Comparison of ENCODE assay signal across 18 cellular contexts in the genomic region with DNA sequence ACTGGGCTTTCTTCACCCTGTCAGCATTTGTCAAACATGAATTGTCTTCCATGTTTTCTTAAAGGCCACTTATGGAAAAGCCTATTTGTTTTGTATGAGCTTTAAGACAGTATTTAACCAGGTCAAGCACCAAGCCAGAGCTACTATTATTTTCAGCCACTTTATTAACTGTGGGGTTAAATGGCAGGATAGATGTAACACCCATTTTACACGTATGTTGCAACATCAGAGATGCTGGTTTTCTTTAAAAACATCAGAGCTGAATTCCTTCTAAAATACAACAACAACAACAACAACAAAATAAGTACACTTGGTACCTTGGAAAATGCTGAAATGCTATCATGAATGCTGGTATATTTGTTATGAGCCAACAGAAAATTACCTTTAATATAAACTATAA.
"Had no signal": no experiment of that assay in that cellular context is flagged by ENCODE, and none has a peak within 500 bp of the region (broad histone marks: within the 10 kb centered on the region; RNA-seq: fewer than 3 reads in every experiment).

No MANE protein-coding gene starts in this region.

- H3K27ac Mint-ChIP-seq: activated naive CD4-positive, alpha-beta T cell treated with anti-CD3 and anti-CD28 coated beads for 36 hours; neural progenitor cell; WTC11 had no signal

- FAIRE-seq: pancreas had no signal

- H3K27ac ChIP-seq: foreskin keratinocyte, lower lobe of right lung, neural progenitor cell, pancreas, vagina had no signal

- H3K27me3 ChIP-seq: adrenal gland, foreskin keratinocyte, neural progenitor cell, pancreas, tibial nerve, vagina had no signal

- H2AFZ ChIP-seq: neural progenitor cell had no signal

- H3K4me1 Mint-ChIP-seq: neural progenitor cell, WTC11 had no signal

- H3K4me3 Mint-ChIP-seq: activated naive CD4-positive, alpha-beta T cell treated with anti-CD3 and anti-CD28 coated beads for 36 hours; central memory CD8-positive, alpha-beta T cell; neural progenitor cell; WTC11 had no signal

- H3K27me3 Mint-ChIP-seq: central memory CD8-positive, alpha-beta T cell had no signal

- H3K9me3 ChIP-seq: adrenal gland, lower lobe of right lung, pancreas, tibial nerve, vagina had no signal

- H3K4me3 ChIP-seq: adrenal gland, lower lobe of right lung, neural progenitor cell, pancreas, tibial nerve, vagina had no signal

- ATAC-seq: foreskin keratinocyte, left cardiac atrium, lower lobe of right lung, WTC11 had no signal

- DNase-seq: activated CD4-positive, alpha-beta T cell treated with anti-CD3 and anti-CD28 coated beads for 48 hours; activated naive CD4-positive, alpha-beta T cell treated with anti-CD3 and anti-CD28 coated beads for 36 hours; adrenal gland; effector CD8-positive, alpha-beta T cell; foreskin keratinocyte; head of caudate nucleus; left cardiac atrium; lower lobe of right lung; pancreas; stimulated activated CD4-positive, alpha-beta T cell treated with anti-CD3 and anti-CD28 coated beads, Interleukin-15, amount 100 ng/mL, for 24 hours; stimulated activated CD4-positive, alpha-beta T cell treated with anti-CD3 and anti-CD28 coated beads, Interleukin-4, amount 100 ng/mL, for 1 hour; stimulated activated naive CD4-positive, alpha-beta T cell; T-helper 2 cell had no signal

- H3K9me3 Mint-ChIP-seq: activated naive CD4-positive, alpha-beta T cell treated with anti-CD3 and anti-CD28 coated beads for 36 hours; central memory CD8-positive, alpha-beta T cell; neural progenitor cell; WTC11 had no signal

- H3K4me1 ChIP-seq: foreskin keratinocyte, neural progenitor cell had no signal

- H3K4me2 ChIP-seq: neural progenitor cell had no signal

- H3K9ac ChIP-seq: neural progenitor cell had no signal
